Comparison of ENCODE assay signal across 18 cellular contexts in genomic region chr3:100766069-100766468, GRCh38. TPM values are rescaled to one million over a fixed set of nuclear protein-coding genes. Genes with fewer than 3 reads are reported as not detected.
DNase-seq lines count a peak whose midpoint lies in the region; ATAC-seq and TF ChIP-seq lines count a peak whose summit lies in the region.
"Had no signal": no experiment of that assay in that cellular context is flagged by ENCODE, and none has a peak within 500 bp of the region (broad histone marks: within the 10 kb centered on the region; RNA-seq: fewer than 3 reads in every experiment).

No MANE protein-coding gene starts in this region.

- H3K36me3 ChIP-seq in PC-3 (ENCODE audit: low read depth, low read length) (peaks cover 5% of the 10 kb centered on the region; the same call in 1 of the 2 replicates), parathyroid adenoma (ENCODE audit: control insufficient read depth, insufficient read depth, low read length) (no peaks in the 10 kb centered on the region), sigmoid colon (peaks cover 0 to 21% (median 0%) of the 10 kb centered on the region in 4 donors)

- no peak overlapping the region for H3K27ac Mint-ChIP-seq in activated CD4-positive, alpha-beta memory T cell treated with anti-CD3 and anti-CD28 coated beads for 36 hours
- no peak overlapping the region for H3K27ac Mint-ChIP-seq in activated CD4-positive, alpha-beta memory T cell treated with anti-CD3 and anti-CD28 coated beads, Interleukin-2, amount 10 ng/mL, durations not matched to agents 7 days and 5 days
- no peak overlapping the region for H3K27ac Mint-ChIP-seq in activated naive CD8-positive, alpha-beta T cell treated with anti-CD3 and anti-CD28 coated beads, Interleukin-2, amount 10 ng/mL, durations not matched to agents 7 days and 5 days
- H3K27ac Mint-ChIP-seq: GM23338 had no signal

- H3K36me3 Mint-ChIP-seq in activated CD4-positive, alpha-beta memory T cell treated with anti-CD3 and anti-CD28 coated beads for 36 hours, result no peaks in the 10 kb centered on the region
- no peaks in the 10 kb centered on the region for H3K36me3 Mint-ChIP-seq in activated CD4-positive, alpha-beta memory T cell treated with anti-CD3 and anti-CD28 coated beads, Interleukin-2, amount 10 ng/mL, durations not matched to agents 7 days and 5 days (ENCODE audit: low read depth)
- H3K36me3 Mint-ChIP-seq in activated naive CD8-positive, alpha-beta T cell treated with anti-CD3 and anti-CD28 coated beads, Interleukin-2, amount 10 ng/mL, durations not matched to agents 7 days and 5 days, result peaks cover 3% of the 10 kb centered on the region

- no peaks in the 10 kb centered on the region for H3F3A ChIP-seq in PC-3 (ENCODE audit: low read length, unreplicated experiment)

- H4K20me1 ChIP-seq in PC-3 (ENCODE audit: low read length), result no peaks in the 10 kb centered on the region

- H3K27me3 ChIP-seq in PC-3 (ENCODE audit: low read length), result no peaks in the 10 kb centered on the region
- no peaks in the 10 kb centered on the region for H3K27me3 ChIP-seq in parathyroid adenoma (ENCODE audit: control insufficient read depth, insufficient read depth, low read length)
- H3K27me3 ChIP-seq in sigmoid colon, result no peaks in the 10 kb centered on the region

- CTCF ChIA-PET in activated CD4-positive, alpha-beta memory T cell treated with anti-CD3 and anti-CD28 coated beads for 36 hours (lab: Charles Lee), result no interaction called here
- CTCF ChIA-PET in activated CD4-positive, alpha-beta memory T cell treated with anti-CD3 and anti-CD28 coated beads, Interleukin-2, amount 10 ng/mL, durations not matched to agents 7 days and 5 days (lab: Charles Lee), result no interaction called here
- CTCF ChIA-PET in PC-3 (lab: Charles Lee), result no interaction called here

- DNase-seq in activated CD4-positive, alpha-beta memory T cell treated with anti-CD3 and anti-CD28 coated beads for 36 hours, result peak; percentile 12
- DNase-seq in activated CD4-positive, alpha-beta memory T cell treated with anti-CD3 and anti-CD28 coated beads, Interleukin-2, amount 10 ng/mL, durations not matched to agents 7 days and 5 days, result no peak
- DNase-seq in PC-3 (peak; percentile 61), OCI-M1 (lab: John Stamatoyannopoulos, UW) (no peak), sigmoid colon (no peak)
- no peak for DNase-seq in activated naive CD8-positive, alpha-beta T cell treated with anti-CD3 and anti-CD28 coated beads, Interleukin-2, amount 10 ng/mL, durations not matched to agents 7 days and 5 days
- DNase-seq: DND-41, GDM1, NCI-H1105 treated with DMSO at 0.1 percent for 48 hours, NCI-H187, NCI-H748 treated with DMSO at 0.1 percent for 48 hours, PC-9 had no signal

- H3K9me3 ChIP-seq in PC-3 (ENCODE audit: low read length), result no peaks in the 10 kb centered on the region
- H3K9me3 ChIP-seq in parathyroid adenoma (ENCODE audit: control insufficient read depth, low read length), result no peaks in the 10 kb centered on the region
- H3K9me3 ChIP-seq in sigmoid colon, result no peaks in the 10 kb centered on the region
- H3K9me3 ChIP-seq: A549 had no signal

- H3K4me2 ChIP-seq in PC-3 (ENCODE audit: low read length), result no peak overlapping the region
- no peak overlapping the region for H3K4me2 ChIP-seq in parathyroid adenoma (ENCODE audit: low read length)
- H3K4me2 ChIP-seq: A549, GM23338, PC-9 had no signal

- intact Hi-C loops in activated CD4-positive, alpha-beta memory T cell treated with anti-CD3 and anti-CD28 coated beads for 36 hours (cut with micrococcal nuclease), result no loop called here
- intact Hi-C loops in PC-3 (cut with micrococcal nuclease), result no loop called here
- intact Hi-C loops in sigmoid colon (cut with DNase I), result no loop called here

- H3K27ac ChIP-seq in PC-3 (ENCODE audit: low read length), result no peak overlapping the region
- peak overlapping the region; percentile 32 for H3K27ac ChIP-seq in parathyroid adenoma
- no peak overlapping the region for H3K27ac ChIP-seq in sigmoid colon
- H3K27ac ChIP-seq: A549, C4-2B, PC-9 had no signal

- no peak for TF ChIP-seq POLR2A in sigmoid colon (IDR thresholded peaks at IDR 0.05)

- no peaks in the 10 kb centered on the region for H3K79me2 ChIP-seq in PC-3 (ENCODE audit: low read length)
- H3K79me2 ChIP-seq in parathyroid adenoma, result no peaks in the 10 kb centered on the region

- TF ChIP-seq EP300 in sigmoid colon (IDR thresholded peaks at IDR 0.05), result no peak

- H3K4me1 Mint-ChIP-seq in activated CD4-positive, alpha-beta memory T cell treated with anti-CD3 and anti-CD28 coated beads for 36 hours (ENCODE audit: low read depth), result peaks cover 6% of the 10 kb centered on the region
- peaks cover 5% of the 10 kb centered on the region for H3K4me1 Mint-ChIP-seq in activated CD4-positive, alpha-beta memory T cell treated with anti-CD3 and anti-CD28 coated beads, Interleukin-2, amount 10 ng/mL, durations not matched to agents 7 days and 5 days
- H3K4me1 Mint-ChIP-seq in activated naive CD8-positive, alpha-beta T cell treated with anti-CD3 and anti-CD28 coated beads, Interleukin-2, amount 10 ng/mL, durations not matched to agents 7 days and 5 days, result peaks cover 15% of the 10 kb centered on the region

- no peaks in the 10 kb centered on the region for H3K27me3 Mint-ChIP-seq in activated CD4-positive, alpha-beta memory T cell treated with anti-CD3 and anti-CD28 coated beads for 36 hours
- H3K27me3 Mint-ChIP-seq in activated CD4-positive, alpha-beta memory T cell treated with anti-CD3 and anti-CD28 coated beads, Interleukin-2, amount 10 ng/mL, durations not matched to agents 7 days and 5 days, result no peaks in the 10 kb centered on the region
- H3K27me3 Mint-ChIP-seq in activated naive CD8-positive, alpha-beta T cell treated with anti-CD3 and anti-CD28 coated beads, Interleukin-2, amount 10 ng/mL, durations not matched to agents 7 days and 5 days, result peaks cover 3% of the 10 kb centered on the region

- no peak overlapping the region for H3K4me3 Mint-ChIP-seq in activated CD4-positive, alpha-beta memory T cell treated with anti-CD3 and anti-CD28 coated beads for 36 hours
- H3K4me3 Mint-ChIP-seq in activated CD4-positive, alpha-beta memory T cell treated with anti-CD3 and anti-CD28 coated beads, Interleukin-2, amount 10 ng/mL, durations not matched to agents 7 days and 5 days, result no peak overlapping the region
- no peak overlapping the region for H3K4me3 Mint-ChIP-seq in activated naive CD8-positive, alpha-beta T cell treated with anti-CD3 and anti-CD28 coated beads, Interleukin-2, amount 10 ng/mL, durations not matched to agents 7 days and 5 days
- H3K4me3 Mint-ChIP-seq: GM23338 had no signal

- H3K4me1 ChIP-seq in PC-3 (ENCODE audit: insufficient read depth, low read length) (peaks cover 5% of the 10 kb centered on the region; the same call in 1 of the 2 replicates), parathyroid adenoma (peaks cover 10% of the 10 kb centered on the region), sigmoid colon (no peaks in the 10 kb centered on the region)
- H3K4me1 ChIP-seq: A549 had no signal

- BruUV-seq in PC-3 (replicated peaks; lab: Mats Ljungman, UMichigan), result no TSS peak

- H2AFZ ChIP-seq in PC-3 (ENCODE audit: low read length) (no peak overlapping the region), parathyroid adenoma (peak overlapping the region; percentile 53)
- H2AFZ ChIP-seq: GM23338, PC-9 had no signal

- POLR2A ChIA-PET in activated CD4-positive, alpha-beta memory T cell treated with anti-CD3 and anti-CD28 coated beads for 36 hours (lab: Charles Lee), result no interaction called here
- POLR2A ChIA-PET in activated CD4-positive, alpha-beta memory T cell treated with anti-CD3 and anti-CD28 coated beads, Interleukin-2, amount 10 ng/mL, durations not matched to agents 7 days and 5 days (lab: Charles Lee), result no interaction called here
- POLR2A ChIA-PET in PC-3 (lab: Charles Lee; ENCODE audit: unreplicated experiment), result no interaction called here
- POLR2A ChIA-PET in activated naive CD8-positive, alpha-beta T cell treated with anti-CD3 and anti-CD28 coated beads, Interleukin-2, amount 10 ng/mL, durations not matched to agents 7 days and 5 days (lab: Charles Lee), result no interaction called here

- H3K9ac ChIP-seq in PC-3 (ENCODE audit: low read length), result no peak overlapping the region
- no peak overlapping the region for H3K9ac ChIP-seq in parathyroid adenoma

- H3K9me3 Mint-ChIP-seq in activated CD4-positive, alpha-beta memory T cell treated with anti-CD3 and anti-CD28 coated beads for 36 hours, result no peaks in the 10 kb centered on the region
- no peaks in the 10 kb centered on the region for H3K9me3 Mint-ChIP-seq in activated CD4-positive, alpha-beta memory T cell treated with anti-CD3 and anti-CD28 coated beads, Interleukin-2, amount 10 ng/mL, durations not matched to agents 7 days and 5 days
- no peaks in the 10 kb centered on the region for H3K9me3 Mint-ChIP-seq in activated naive CD8-positive, alpha-beta T cell treated with anti-CD3 and anti-CD28 coated beads, Interleukin-2, amount 10 ng/mL, durations not matched to agents 7 days and 5 days
- H3K9me3 Mint-ChIP-seq: GM23338 had no signal

- WGBS in sigmoid colon, 2 donors, result 88 to 89% methylated on average over 2 of the region's 2 CpGs

- ATAC-seq in PC-3, result peak; percentile 88
- ATAC-seq in activated naive CD8-positive, alpha-beta T cell treated with anti-CD3 and anti-CD28 coated beads, Interleukin-2, amount 10 ng/mL, durations not matched to agents 7 days and 5 days (ENCODE audit: low read depth), result peak; percentile 49
- no peak for ATAC-seq in HG03439 (IDR thresholded peaks at IDR 0.05; ENCODE audit: unreplicated experiment)
- ATAC-seq: A549, GM23338, HCT116 had no signal

- H3K4me3 ChIP-seq in PC-3 (ENCODE audit: low read length), result no peak overlapping the region
- H3K4me3 ChIP-seq in parathyroid adenoma (ENCODE audit: low read depth, low read length), result no peak overlapping the region
- no peak overlapping the region for H3K4me3 ChIP-seq in sigmoid colon
- H3K4me3 ChIP-seq: A549, GM23338, PC-9 had no signal

- TF ChIP-seq CTCF in PC-3 (conservative IDR thresholded peaks at IDR 0.05; ENCODE audit: low read depth, low read length), result no peak
- no peak for TF ChIP-seq CTCF in parathyroid adenoma (IDR thresholded peaks at IDR 0.05)
- TF ChIP-seq CTCF in sigmoid colon (IDR thresholded peaks at IDR 0.05), result no peak

- H3K9me2 ChIP-seq in PC-3 (replicated peaks; ENCODE audit: low read length), result no peaks in the 10 kb centered on the region

RNA-seq across cellular contexts. Expression of gene TFG, which starts 56.8 kb away (rescaled TPM):
- 10 to 100 TPM; 55.5 to 60.3 TPM for total RNA-seq in activated CD4-positive, alpha-beta memory T cell treated with anti-CD3 and anti-CD28 coated beads for 36 hours
- total RNA-seq in activated CD4-positive, alpha-beta memory T cell treated with anti-CD3 and anti-CD28 coated beads, Interleukin-2, amount 10 ng/mL, durations not matched to agents 7 days and 5 days, result 10 to 100 TPM; 56.4 to 56.5 TPM
- 97.9 and 106 TPM in 2 replicates for total RNA-seq in PC-3 (2014; rRNA removed)
- total RNA-seq in activated naive CD8-positive, alpha-beta T cell treated with anti-CD3 and anti-CD28 coated beads, Interleukin-2, amount 10 ng/mL, durations not matched to agents 7 days and 5 days, result 10 to 100 TPM; 45.1 to 48.4 TPM
- 10 to 100 TPM; 52.0 to 64.9 (median 55.0) TPM for total RNA-seq in sigmoid colon
- polyA plus RNA-seq in sigmoid colon, result 100 to 1,000 TPM in 1 of 3 donors, 10 to 100 TPM in 2; 83.5 to 139 (median 94.9) TPM

Comparison
In these comparisons a context has a peak if more than half of its experiments do, and no peak if none do; other contexts are left out.
1. DNase-seq: peak in activated CD4-positive, alpha-beta memory T cell treated with anti-CD3 and anti-CD28 coated beads for 36 hours (single experiment) and PC-3 (single experiment); none in activated CD4-positive, alpha-beta memory T cell treated with anti-CD3 and anti-CD28 coated beads, Interleukin-2, amount 10 ng/mL, durations not matched to agents 7 days and 5 days (single experiment), activated naive CD8-positive, alpha-beta T cell treated with anti-CD3 and anti-CD28 coated beads, Interleukin-2, amount 10 ng/mL, durations not matched to agents 7 days and 5 days (single experiment), OCI-M1 (single experiment) and sigmoid colon (single experiment).